ENCODE assay signal across 34 cellular contexts in genomic region chr16:71456801-71457200, GRCh38. TPM values are rescaled to one million over a fixed set of nuclear protein-coding genes. Genes with fewer than 3 reads are reported as not detected.
"Had no signal": no experiment of that assay in that cellular context is flagged by ENCODE, and none has a peak within 500 bp of the region (broad histone marks: within the 10 kb centered on the region; RNA-seq: fewer than 3 reads in every experiment).

No MANE protein-coding gene starts in this region.

- H3K4me3 ChIP-seq: ascending aorta, cardiac muscle cell had no signal

- DNase-seq: activated B cell treated with CpG ODN at 0.5 μM for 24 hours; activated CD4-positive, alpha-beta memory T cell treated with anti-CD3 and anti-CD28 coated beads for 36 hours; activated CD4-positive, alpha-beta T cell treated with anti-CD3 and anti-CD28 coated beads for 4 hours; activated CD4-positive, alpha-beta T cell treated with anti-CD3 and anti-CD28 coated beads, Interleukin-2, amount 10 ng/mL, durations not matched to agents 24 days and 14 days; activated CD4-positive, alpha-beta T cell treated with anti-CD3 and anti-CD28 coated beads, Interleukin-2, amount 50 U/mL, for 1 hour; activated CD4-positive, alpha-beta T cell treated with anti-CD3 and anti-CD28 coated beads, Interleukin-2, amount 50 U/mL, for 4 hours; activated CD4-positive, CD25-positive, alpha-beta regulatory T cell treated with anti-CD3 and anti-CD28 coated beads, Interleukin-2, amount 50 U/mL, for 72 hours; activated CD8-positive, alpha-beta memory T cell treated with anti-CD3 and anti-CD28 coated beads, Interleukin-2, amount 50 U/mL, for 4 hours; activated CD8-positive, alpha-beta T cell treated with anti-CD3 and anti-CD28 coated beads for 36 hours; activated effector memory CD4-positive, alpha-beta T cell treated with anti-CD3 and anti-CD28 coated beads, Interleukin-2, amount 50 U/mL, for 16 hours; activated gamma-delta T cell treated with Interleukin-2 at 50 U/mL for 16 hours; activated naive CD4-positive, alpha-beta T cell; activated naive CD4-positive, alpha-beta T cell treated with anti-CD3 and anti-CD28 coated beads for 36 hours; activated naive CD4-positive, alpha-beta T cell treated with anti-CD3 and anti-CD28 coated beads, Interleukin-2, amount 50 U/mL, for 16 hours; activated naive CD8-positive, alpha-beta T cell treated with anti-CD3 and anti-CD28 coated beads for 36 hours; activated T-cell treated with anti-CD3 and anti-CD28 coated beads for 4 hours; activated T-cell treated with anti-CD3 and anti-CD28 coated beads, Interleukin-2, amount 50 U/mL, for 1 hour; activated T-cell treated with anti-CD3 and anti-CD28 coated beads, Interleukin-2, amount 50 U/mL, for 4 hours; activated T-cell treated with anti-CD3 and anti-CD28 coated beads, Interleukin-2, amount 50 U/mL, for 72 hours; amygdala; anterior cingulate cortex; caudate nucleus; cerebellar nuclear complex; T-helper 1 cell; T-helper 2 cell; T-helper 9 cell had no signal

- H3K27me3 ChIP-seq: ascending aorta, cardiac muscle cell had no signal

- H3K27ac ChIP-seq: ascending aorta, cardiac muscle cell had no signal

- ATAC-seq: activated CD8-positive, alpha-beta T cell treated with anti-CD3 and anti-CD28 coated beads for 36 hours; activated naive CD4-positive, alpha-beta T cell treated with anti-CD3 and anti-CD28 coated beads, Interleukin-2, amount 50 U/mL, for 72 hours; activated T-cell treated with anti-CD3 and anti-CD28 coated beads, Interleukin-2, amount 50 U/mL, for 4 hours; activated T-cell treated with anti-CD3 and anti-CD28 coated beads, Interleukin-2, amount 50 U/mL, for 72 hours; activated T-helper 17 cell treated with anti-CD3 and anti-CD28 coated beads, Interleukin-2, amount 50 U/mL, for 72 hours had no signal

RNA-seq across cellular contexts. Expression of gene TLE7, which starts 14.9 kb away (rescaled TPM):
- total RNA-seq: activated B cell treated with CpG ODN at 0.5 μM for 24 hours; activated CD4-positive, alpha-beta memory T cell treated with anti-CD3 and anti-CD28 coated beads for 36 hours; activated CD4-positive, alpha-beta T cell treated with anti-CD3 and anti-CD28 coated beads, Interleukin-2, amount 10 ng/mL, durations not matched to agents 24 days and 14 days; activated CD8-positive, alpha-beta memory T cell treated with anti-CD3 and anti-CD28 coated beads for 36 hours; activated CD8-positive, alpha-beta T cell treated with anti-CD3 and anti-CD28 coated beads for 36 hours; activated naive CD4-positive, alpha-beta T cell treated with anti-CD3 and anti-CD28 coated beads for 36 hours; activated naive CD4-positive, alpha-beta T cell treated with anti-CD3 and anti-CD28 coated beads, Interleukin-2, amount 50 U/mL, for 72 hours; activated naive CD8-positive, alpha-beta T cell treated with anti-CD3 and anti-CD28 coated beads for 36 hours; activated T-cell treated with anti-CD3 and anti-CD28 coated beads, Interleukin-2, amount 50 U/mL, for 4 hours; activated T-cell treated with anti-CD3 and anti-CD28 coated beads, Interleukin-2, amount 50 U/mL, for 72 hours; activated T-helper 1 cell treated with anti-CD3 and anti-CD28 coated beads, Interleukin-12 subunit alpha, Interleukin-12 subunit beta, Interleukin-2, Interleukin-4 antibody, amounts not matched to agents 30 ng/mL and 10 ng/mL and 1 ng/mL, durations not matched to agents 14 hours and 24 hours and 36 hours; activated T-helper 17 cell treated with anti-CD3 and anti-CD28 coated beads, Interleukin-2, amount 50 U/mL, for 72 hours; ascending aorta; bronchial epithelial cell; cardiac muscle cell; chondrocyte had no signal
- polyA plus RNA-seq: cardiac muscle cell had no signal

RNA-seq across cellular contexts. Expression of gene ZNF19, which starts 32.3 kb away (rescaled TPM):
- total RNA-seq: ascending aorta had no signal
